Comparison of ENCODE assay signal across 24 cellular contexts in the genomic region with DNA sequence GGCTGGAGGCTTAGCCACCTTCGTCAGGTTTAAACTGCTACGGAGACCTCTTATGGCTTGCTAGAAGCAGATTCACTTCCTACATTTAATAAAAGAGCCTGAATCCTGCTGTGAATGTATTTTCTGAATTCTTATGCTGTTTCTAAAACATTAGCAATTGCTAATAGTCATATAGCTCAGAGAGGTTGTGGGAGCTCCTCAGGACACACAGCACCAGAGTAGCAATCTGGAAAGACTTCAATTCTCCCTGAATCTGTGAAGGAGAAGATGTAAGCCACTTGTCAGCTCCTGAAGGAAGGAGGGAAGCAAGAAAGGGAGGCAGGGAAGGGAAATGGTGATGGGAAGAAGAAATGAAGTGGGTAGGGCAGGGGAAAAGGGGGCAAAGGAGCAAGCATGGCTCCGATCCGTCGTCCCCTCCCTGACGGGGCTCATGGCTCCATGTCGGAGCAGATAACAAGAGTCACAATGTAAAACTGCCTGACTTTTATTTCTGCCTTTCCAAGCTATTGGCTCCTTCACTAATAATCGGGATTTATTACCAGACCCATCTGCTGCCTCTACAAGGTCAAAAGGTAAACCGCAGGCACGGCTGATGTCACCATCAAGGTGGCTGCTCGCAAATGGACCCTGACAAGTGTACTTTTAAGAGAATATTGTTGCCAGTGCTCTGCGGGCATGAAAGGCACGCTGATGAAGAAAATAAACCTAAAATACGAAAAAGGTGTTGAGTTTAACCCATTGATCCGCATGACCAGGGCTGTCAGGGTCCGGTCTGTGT.
"Had no signal": no experiment of that assay in that cellular context is flagged by ENCODE, and none has a peak within 500 bp of the region (broad histone marks: within the 10 kb centered on the region; RNA-seq: fewer than 3 reads in every experiment).

No MANE protein-coding gene starts in this region.

- H3K4me2 ChIP-seq: SK-N-SH had no signal

- H3K36me3 ChIP-seq: MG63 had no signal

- H3K4me3 ChIP-seq: MG63 had no signal

- FAIRE-seq: HTR-8/SVneo had no signal

- ATAC-seq: Panc1, PC-3, T-cell had no signal

- H3K27ac ChIP-seq: HL-60, RWPE1 had no signal

- H3K27me3 ChIP-seq: MG63 had no signal

- DNase-seq: Karpas-422, KG1, MG63, NCI-H1092, NCI-H1105 treated with DMSO at 0.1 percent for 48 hours, NCI-H1417 treated with DMSO at 0.1 percent for 48 hours, NCI-H146, NCI-H1694 treated with DMSO at 0.1 percent for 48 hours, NCI-H2029, NCI-H2081 treated with DMSO at 0.1 percent for 48 hours, NCI-H2171, NCI-H226, NCI-H446, NCI-H69, NCI-H774, PC-3, SHP77, SK-N-SH, SW 1271, T-cell had no signal

- H3K9me3 ChIP-seq: MG63, SK-N-SH had no signal

- H3K9ac ChIP-seq: SK-N-SH had no signal
